ENCODE assay signal across 1 cellular context in the genomic region with DNA sequence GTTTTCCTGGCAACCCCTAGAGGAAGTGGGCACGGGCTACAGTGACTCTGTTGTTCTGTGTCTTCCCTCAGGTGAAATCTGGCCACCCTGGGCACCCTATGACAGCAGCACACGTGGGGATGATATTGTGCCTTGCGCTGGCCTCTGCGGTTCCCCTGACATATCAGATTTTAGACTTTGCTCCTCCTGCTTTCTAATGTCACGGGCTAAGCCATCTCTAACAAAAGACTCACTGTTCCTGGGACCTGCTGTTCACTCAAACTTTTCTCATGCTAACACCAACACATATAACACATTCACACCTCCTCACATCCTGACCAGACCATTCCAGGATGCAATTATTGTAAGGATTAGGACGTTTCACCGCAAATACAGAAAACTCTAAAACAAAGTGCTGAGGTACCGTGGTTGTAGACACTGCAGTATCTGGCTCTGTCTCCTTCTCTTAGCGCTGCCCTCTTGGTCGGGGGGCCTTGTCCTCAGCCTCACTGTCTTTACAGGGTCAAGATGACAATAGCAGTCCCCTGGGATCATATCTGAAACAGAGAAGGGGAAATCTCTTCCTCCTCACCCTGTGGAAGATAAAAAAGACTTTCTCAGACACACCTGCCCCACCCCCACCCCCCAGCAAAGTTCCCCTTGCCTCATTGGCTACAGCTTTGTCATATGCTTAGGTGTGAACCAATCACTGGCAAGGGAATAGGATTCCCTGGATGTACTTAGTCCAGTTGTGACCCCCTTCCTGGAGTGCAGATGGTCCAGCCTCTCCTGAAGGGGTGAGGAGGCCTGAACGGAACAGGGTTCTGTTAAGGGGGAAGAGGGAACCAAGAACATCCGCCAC.
A peak's percentile ranks its signal among the peaks of the same experiment; 100 is the strongest.
TF ChIP-seq lines count a peak whose summit lies in the region.

No MANE protein-coding gene starts in this region.

TF ChIP-seq in HepG2, 621 proteins besides CTCF, POLR2A, EP300 and RAD21 (continued from another document and continues in another):
- TF ChIP-seq ZNF24 (IDR thresholded peaks at IDR 0.05) (no peak), HES4 (CRISPR knock-in tag; IDR thresholded peaks at IDR 0.05; ENCODE audit: borderline replicate concordance) (no peak), NFRKB (IDR thresholded peaks at IDR 0.05) (no peak), MIXL1 (CRISPR knock-in tag; IDR thresholded peaks at IDR 0.05) (peak; percentile 70), ZNF790 (CRISPR knock-in tag; IDR thresholded peaks at IDR 0.05; ENCODE audit: borderline replicate concordance) (no peak), FOXO1 (CRISPR knock-in tag; IDR thresholded peaks at IDR 0.05) (peak; percentile 36; the same call in 1 of the 2 replicates), ATM (IDR thresholded peaks at IDR 0.05; ENCODE audit: borderline replicate concordance) (no peak), ZSCAN29 (CRISPR knock-in tag; conservative IDR thresholded peaks at IDR 0.05) (0 out of 2 replicates have a peak, but pooled peaks have one; percentile 51), RNF2 (conservative IDR thresholded peaks at IDR 0.05; ENCODE audit: low read depth) (no peak), MXD4 (CRISPR knock-in tag; IDR thresholded peaks at IDR 0.05) (peak; percentile 99), ZNF484 (CRISPR knock-in tag; IDR thresholded peaks at IDR 0.05; ENCODE audit: borderline replicate concordance, low read depth) (no peak), ZNF772 (CRISPR knock-in tag; IDR thresholded peaks at IDR 0.05) (peak; percentile 46; the same call in 1 of the 2 replicates), ZFY (CRISPR knock-in tag; IDR thresholded peaks at IDR 0.05) (no peak), MAF1 (CRISPR knock-in tag; IDR thresholded peaks at IDR 0.05; ENCODE audit: borderline replicate concordance) (no peak), PPARG (CRISPR knock-in tag; conservative IDR thresholded peaks at IDR 0.05) (peak; percentile 57), HNRNPLL (IDR thresholded peaks at IDR 0.05; ENCODE audit: low read depth, low read length, poor library complexity, severe bottlenecking) (no peak), GFI1 (CRISPR knock-in tag; IDR thresholded peaks at IDR 0.05; ENCODE audit: borderline replicate concordance) (peak; percentile 83), SNRNP70 (IDR thresholded peaks at IDR 0.05; ENCODE audit: low read depth, low read length) (no peak), HDAC2 (CRISPR knock-in tag; IDR thresholded peaks at IDR 0.05) (peak; percentile 92), ZFP62 (CRISPR knock-in tag; IDR thresholded peaks at IDR 0.05) (no peak), PHF20 (CRISPR knock-in tag; IDR thresholded peaks at IDR 0.05) (no peak), NFE2 (CRISPR knock-in tag; IDR thresholded peaks at IDR 0.05) (no peak), GTF2F1 (IDR thresholded peaks at IDR 0.05; ENCODE audit: low read length) (no peak), ZNF557 (CRISPR knock-in tag; IDR thresholded peaks at IDR 0.05) (no peak), PCBP1 (IDR thresholded peaks at IDR 0.05; ENCODE audit: borderline replicate concordance, low read depth, low read length) (no peak), RBM39 (IDR thresholded peaks at IDR 0.05; ENCODE audit: low read depth, low read length, poor library complexity, severe bottlenecking) (no peak), ZNF598 (CRISPR knock-in tag; IDR thresholded peaks at IDR 0.05; ENCODE audit: borderline replicate concordance) (no peak), ZNF282 (IDR thresholded peaks at IDR 0.05; ENCODE audit: partially characterized antibody) (no peak), ZNF674 (CRISPR knock-in tag; IDR thresholded peaks at IDR 0.05; ENCODE audit: low read depth) (no peak), HHEX (CRISPR knock-in tag; IDR thresholded peaks at IDR 0.05) (peak; percentile 68), ARNTL (CRISPR knock-in tag; IDR thresholded peaks at IDR 0.05) (peak; percentile 70; the same call in 1 of the 2 replicates), ZSCAN12 (CRISPR knock-in tag; IDR thresholded peaks at IDR 0.05) (no peak), ZNF230 (CRISPR knock-in tag; IDR thresholded peaks at IDR 0.05) (peak; percentile 47; the same call in 1 of the 2 replicates), SMARCC2 (IDR thresholded peaks at IDR 0.05) (no peak), DPF2 (CRISPR knock-in tag; IDR thresholded peaks at IDR 0.05; ENCODE audit: borderline replicate concordance, low read depth) (peak; percentile 39; the same call in 1 of the 2 replicates), PRMT3 (CRISPR knock-in tag; IDR thresholded peaks at IDR 0.05; ENCODE audit: borderline replicate concordance, low read depth) (no peak), SAP130 (CRISPR knock-in tag; IDR thresholded peaks at IDR 0.05; ENCODE audit: low read depth) (peak; percentile 100), TCF12 (IDR thresholded peaks at IDR 0.05) (no peak), TCF12 (CRISPR knock-in tag; IDR thresholded peaks at IDR 0.05) (peak; percentile 48; the same call in 1 of the 2 replicates), KDM5B (CRISPR knock-in tag; IDR thresholded peaks at IDR 0.05; ENCODE audit: borderline replicate concordance) (no peak), ZNF619 (CRISPR knock-in tag; IDR thresholded peaks at IDR 0.05) (no peak), ZNF264 (CRISPR knock-in tag; IDR thresholded peaks at IDR 0.05) (no peak)
- TF ChIP-seq, protein P1, sequence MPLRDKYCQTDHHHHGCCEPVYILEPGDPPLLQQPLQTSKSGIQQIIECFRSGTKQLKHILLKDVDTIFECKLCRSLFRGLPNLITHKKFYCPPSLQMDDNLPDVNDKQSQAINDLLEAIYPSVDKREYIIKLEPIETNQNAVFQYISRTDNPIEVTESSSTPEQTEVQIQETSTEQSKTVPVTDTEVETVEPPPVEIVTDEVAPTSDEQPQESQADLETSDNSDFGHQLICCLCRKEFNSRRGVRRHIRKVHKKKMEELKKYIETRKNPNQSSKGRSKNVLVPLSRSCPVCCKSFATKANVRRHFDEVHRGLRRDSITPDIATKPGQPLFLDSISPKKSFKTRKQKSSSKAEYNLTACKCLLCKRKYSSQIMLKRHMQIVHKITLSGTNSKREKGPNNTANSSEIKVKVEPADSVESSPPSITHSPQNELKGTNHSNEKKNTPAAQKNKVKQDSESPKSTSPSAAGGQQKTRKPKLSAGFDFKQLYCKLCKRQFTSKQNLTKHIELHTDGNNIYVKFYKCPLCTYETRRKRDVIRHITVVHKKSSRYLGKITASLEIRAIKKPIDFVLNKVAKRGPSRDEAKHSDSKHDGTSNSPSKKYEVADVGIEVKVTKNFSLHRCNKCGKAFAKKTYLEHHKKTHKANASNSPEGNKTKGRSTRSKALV (CRISPR knock-in tag; IDR thresholded peaks at IDR 0.05) = no peak
- TF ChIP-seq, protein P2, sequence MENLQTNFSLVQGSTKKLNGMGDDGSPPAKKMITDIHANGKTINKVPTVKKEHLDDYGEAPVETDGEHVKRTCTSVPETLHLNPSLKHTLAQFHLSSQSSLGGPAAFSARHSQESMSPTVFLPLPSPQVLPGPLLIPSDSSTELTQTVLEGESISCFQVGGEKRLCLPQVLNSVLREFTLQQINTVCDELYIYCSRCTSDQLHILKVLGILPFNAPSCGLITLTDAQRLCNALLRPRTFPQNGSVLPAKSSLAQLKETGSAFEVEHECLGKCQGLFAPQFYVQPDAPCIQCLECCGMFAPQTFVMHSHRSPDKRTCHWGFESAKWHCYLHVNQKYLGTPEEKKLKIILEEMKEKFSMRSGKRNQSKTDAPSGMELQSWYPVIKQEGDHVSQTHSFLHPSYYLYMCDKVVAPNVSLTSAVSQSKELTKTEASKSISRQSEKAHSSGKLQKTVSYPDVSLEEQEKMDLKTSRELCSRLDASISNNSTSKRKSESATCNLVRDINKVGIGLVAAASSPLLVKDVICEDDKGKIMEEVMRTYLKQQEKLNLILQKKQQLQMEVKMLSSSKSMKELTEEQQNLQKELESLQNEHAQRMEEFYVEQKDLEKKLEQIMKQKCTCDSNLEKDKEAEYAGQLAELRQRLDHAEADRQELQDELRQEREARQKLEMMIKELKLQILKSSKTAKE (CRISPR knock-in tag; IDR thresholded peaks at IDR 0.05; ENCODE audit: borderline replicate concordance) = no peak
- TF ChIP-seq, protein P3, sequence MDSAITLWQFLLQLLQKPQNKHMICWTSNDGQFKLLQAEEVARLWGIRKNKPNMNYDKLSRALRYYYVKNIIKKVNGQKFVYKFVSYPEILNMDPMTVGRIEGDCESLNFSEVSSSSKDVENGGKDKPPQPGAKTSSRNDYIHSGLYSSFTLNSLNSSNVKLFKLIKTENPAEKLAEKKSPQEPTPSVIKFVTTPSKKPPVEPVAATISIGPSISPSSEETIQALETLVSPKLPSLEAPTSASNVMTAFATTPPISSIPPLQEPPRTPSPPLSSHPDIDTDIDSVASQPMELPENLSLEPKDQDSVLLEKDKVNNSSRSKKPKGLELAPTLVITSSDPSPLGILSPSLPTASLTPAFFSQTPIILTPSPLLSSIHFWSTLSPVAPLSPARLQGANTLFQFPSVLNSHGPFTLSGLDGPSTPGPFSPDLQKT (CRISPR knock-in tag; IDR thresholded peaks at IDR 0.05; ENCODE audit: borderline replicate concordance) = no peak
- TF ChIP-seq, protein P4, sequence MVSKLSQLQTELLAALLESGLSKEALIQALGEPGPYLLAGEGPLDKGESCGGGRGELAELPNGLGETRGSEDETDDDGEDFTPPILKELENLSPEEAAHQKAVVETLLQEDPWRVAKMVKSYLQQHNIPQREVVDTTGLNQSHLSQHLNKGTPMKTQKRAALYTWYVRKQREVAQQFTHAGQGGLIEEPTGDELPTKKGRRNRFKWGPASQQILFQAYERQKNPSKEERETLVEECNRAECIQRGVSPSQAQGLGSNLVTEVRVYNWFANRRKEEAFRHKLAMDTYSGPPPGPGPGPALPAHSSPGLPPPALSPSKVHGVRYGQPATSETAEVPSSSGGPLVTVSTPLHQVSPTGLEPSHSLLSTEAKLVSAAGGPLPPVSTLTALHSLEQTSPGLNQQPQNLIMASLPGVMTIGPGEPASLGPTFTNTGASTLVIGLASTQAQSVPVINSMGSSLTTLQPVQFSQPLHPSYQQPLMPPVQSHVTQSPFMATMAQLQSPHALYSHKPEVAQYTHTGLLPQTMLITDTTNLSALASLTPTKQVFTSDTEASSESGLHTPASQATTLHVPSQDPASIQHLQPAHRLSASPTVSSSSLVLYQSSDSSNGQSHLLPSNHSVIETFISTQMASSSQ (IDR thresholded peaks at IDR 0.05; ENCODE audit: low read depth) = no peak
- TF ChIP-seq, protein P4 (CRISPR knock-in tag; IDR thresholded peaks at IDR 0.05; ENCODE audit: borderline replicate concordance) = peak; percentile 77; the same call in 1 of the 2 replicates
- TF ChIP-seq, protein P5, sequence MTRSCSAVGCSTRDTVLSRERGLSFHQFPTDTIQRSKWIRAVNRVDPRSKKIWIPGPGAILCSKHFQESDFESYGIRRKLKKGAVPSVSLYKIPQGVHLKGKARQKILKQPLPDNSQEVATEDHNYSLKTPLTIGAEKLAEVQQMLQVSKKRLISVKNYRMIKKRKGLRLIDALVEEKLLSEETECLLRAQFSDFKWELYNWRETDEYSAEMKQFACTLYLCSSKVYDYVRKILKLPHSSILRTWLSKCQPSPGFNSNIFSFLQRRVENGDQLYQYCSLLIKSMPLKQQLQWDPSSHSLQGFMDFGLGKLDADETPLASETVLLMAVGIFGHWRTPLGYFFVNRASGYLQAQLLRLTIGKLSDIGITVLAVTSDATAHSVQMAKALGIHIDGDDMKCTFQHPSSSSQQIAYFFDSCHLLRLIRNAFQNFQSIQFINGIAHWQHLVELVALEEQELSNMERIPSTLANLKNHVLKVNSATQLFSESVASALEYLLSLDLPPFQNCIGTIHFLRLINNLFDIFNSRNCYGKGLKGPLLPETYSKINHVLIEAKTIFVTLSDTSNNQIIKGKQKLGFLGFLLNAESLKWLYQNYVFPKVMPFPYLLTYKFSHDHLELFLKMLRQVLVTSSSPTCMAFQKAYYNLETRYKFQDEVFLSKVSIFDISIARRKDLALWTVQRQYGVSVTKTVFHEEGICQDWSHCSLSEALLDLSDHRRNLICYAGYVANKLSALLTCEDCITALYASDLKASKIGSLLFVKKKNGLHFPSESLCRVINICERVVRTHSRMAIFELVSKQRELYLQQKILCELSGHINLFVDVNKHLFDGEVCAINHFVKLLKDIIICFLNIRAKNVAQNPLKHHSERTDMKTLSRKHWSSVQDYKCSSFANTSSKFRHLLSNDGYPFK (CRISPR knock-in tag; IDR thresholded peaks at IDR 0.05; ENCODE audit: borderline replicate concordance) = no peak
- TF ChIP-seq, protein P6, sequence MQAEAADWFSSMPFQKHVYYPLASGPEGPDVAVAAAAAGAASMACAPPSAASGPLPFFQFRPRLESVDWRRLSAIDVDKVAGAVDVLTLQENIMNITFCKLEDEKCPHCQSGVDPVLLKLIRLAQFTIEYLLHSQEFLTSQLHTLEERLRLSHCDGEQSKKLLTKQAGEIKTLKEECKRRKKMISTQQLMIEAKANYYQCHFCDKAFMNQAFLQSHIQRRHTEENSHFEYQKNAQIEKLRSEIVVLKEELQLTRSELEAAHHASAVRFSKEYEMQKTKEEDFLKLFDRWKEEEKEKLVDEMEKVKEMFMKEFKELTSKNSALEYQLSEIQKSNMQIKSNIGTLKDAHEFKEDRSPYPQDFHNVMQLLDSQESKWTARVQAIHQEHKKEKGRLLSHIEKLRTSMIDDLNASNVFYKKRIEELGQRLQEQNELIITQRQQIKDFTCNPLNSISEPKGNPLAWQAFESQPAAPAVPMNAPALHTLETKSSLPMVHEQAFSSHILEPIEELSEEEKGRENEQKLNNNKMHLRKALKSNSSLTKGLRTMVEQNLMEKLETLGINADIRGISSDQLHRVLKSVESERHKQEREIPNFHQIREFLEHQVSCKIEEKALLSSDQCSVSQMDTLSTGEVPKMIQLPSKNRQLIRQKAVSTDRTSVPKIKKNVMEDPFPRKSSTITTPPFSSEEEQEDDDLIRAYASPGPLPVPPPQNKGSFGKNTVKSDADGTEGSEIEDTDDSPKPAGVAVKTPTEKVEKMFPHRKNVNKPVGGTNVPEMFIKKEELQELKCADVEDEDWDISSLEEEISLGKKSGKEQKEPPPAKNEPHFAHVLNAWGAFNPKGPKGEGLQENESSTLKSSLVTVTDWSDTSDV (CRISPR knock-in tag; IDR thresholded peaks at IDR 0.05) = no peak
